Comparison of ENCODE assay signal across 16 cellular contexts in genomic region chr13:80558074-80558473, GRCh38.
"Had no signal": no experiment of that assay in that cellular context is flagged by ENCODE, and none has a peak within 500 bp of the region (broad histone marks: within the 10 kb centered on the region; RNA-seq: fewer than 3 reads in every experiment).

No MANE protein-coding gene starts in this region.

- H3K4me3 Mint-ChIP-seq: activated CD8-positive, alpha-beta memory T cell treated with anti-CD3 and anti-CD28 coated beads, Interleukin-2, amount 10 ng/mL, durations not matched to agents 7 days and 5 days; activated naive CD4-positive, alpha-beta T cell treated with anti-CD3 and anti-CD28 coated beads, Interleukin-2, amount 50 U/mL, for 24 hours; activated T-cell treated with anti-CD3 and anti-CD28 coated beads, Interleukin-2, amount 50 U/mL, for 24 hours; neural progenitor cell had no signal

- H3K9me3 ChIP-seq: left lung, right atrium auricular region, testis had no signal

- ATAC-seq: activated CD4-positive, CD25-positive, alpha-beta regulatory T cell treated with anti-CD3 and anti-CD28 coated beads, Interleukin-2, amount 50 U/mL, for 24 hours; activated CD8-positive, alpha-beta memory T cell treated with anti-CD3 and anti-CD28 coated beads, Interleukin-2, amount 10 ng/mL, durations not matched to agents 7 days and 5 days; left lung had no signal

- H3K9me3 Mint-ChIP-seq: activated naive CD4-positive, alpha-beta T cell treated with anti-CD3 and anti-CD28 coated beads, Interleukin-2, amount 50 U/mL, for 24 hours had no signal

- H3K4me1 ChIP-seq: left lung, neural progenitor cell, testis had no signal

- H3K27ac ChIP-seq: brain microvascular endothelial cell, epithelial cell of prostate, left lung, neural progenitor cell, right atrium auricular region, testis had no signal

- H3K27me3 ChIP-seq: brain microvascular endothelial cell, left lung, neural progenitor cell, right atrium auricular region, testis had no signal

- H3K27ac Mint-ChIP-seq: activated CD8-positive, alpha-beta memory T cell treated with anti-CD3 and anti-CD28 coated beads, Interleukin-2, amount 10 ng/mL, durations not matched to agents 7 days and 5 days; activated naive CD4-positive, alpha-beta T cell treated with anti-CD3 and anti-CD28 coated beads, Interleukin-2, amount 50 U/mL, for 24 hours; activated T-cell treated with anti-CD3 and anti-CD28 coated beads, Interleukin-2, amount 50 U/mL, for 24 hours; neural progenitor cell had no signal

- H3K4me1 Mint-ChIP-seq: activated CD8-positive, alpha-beta memory T cell treated with anti-CD3 and anti-CD28 coated beads, Interleukin-2, amount 10 ng/mL, durations not matched to agents 7 days and 5 days; activated naive CD4-positive, alpha-beta T cell treated with anti-CD3 and anti-CD28 coated beads, Interleukin-2, amount 50 U/mL, for 24 hours had no signal

- H3K36me3 ChIP-seq: brain microvascular endothelial cell, left lung, neural progenitor cell, right atrium auricular region had no signal

- H3K4me3 ChIP-seq: left lung, neural progenitor cell, right atrium auricular region, testis had no signal

- H3K27me3 Mint-ChIP-seq: activated CD8-positive, alpha-beta memory T cell treated with anti-CD3 and anti-CD28 coated beads, Interleukin-2, amount 10 ng/mL, durations not matched to agents 7 days and 5 days; activated naive CD4-positive, alpha-beta T cell treated with anti-CD3 and anti-CD28 coated beads, Interleukin-2, amount 50 U/mL, for 24 hours; activated T-cell treated with anti-CD3 and anti-CD28 coated beads, Interleukin-2, amount 50 U/mL, for 24 hours had no signal

- H3K36me3 Mint-ChIP-seq: activated CD8-positive, alpha-beta memory T cell treated with anti-CD3 and anti-CD28 coated beads, Interleukin-2, amount 10 ng/mL, durations not matched to agents 7 days and 5 days; activated naive CD4-positive, alpha-beta T cell treated with anti-CD3 and anti-CD28 coated beads, Interleukin-2, amount 50 U/mL, for 24 hours; neural progenitor cell had no signal

- H3K4me2 ChIP-seq: neural progenitor cell had no signal

- DNase-seq: activated CD4-positive, alpha-beta T cell treated with anti-CD3 and anti-CD28 coated beads, Interleukin-2, amount 50 U/mL, for 48 hours; activated CD8-positive, alpha-beta memory T cell treated with anti-CD3 and anti-CD28 coated beads, Interleukin-2, amount 10 ng/mL, durations not matched to agents 7 days and 5 days; activated effector memory CD4-positive, alpha-beta T cell treated with Interleukin-2 at 50 U/mL for 16 hours; activated T-cell treated with anti-CD3 and anti-CD28 coated beads, Interleukin-2, amount 50 U/mL, for 24 hours; amygdala; brain microvascular endothelial cell; effector memory CD4-positive, alpha-beta T cell; left lung; stimulated activated CD4-positive, alpha-beta T cell treated with anti-CD3 and anti-CD28 coated beads, Interleukin-2, amount 100 ng/mL, for 24 hours; stimulated activated naive CD4-positive, alpha-beta T cell treated with Interleukin-2 at 50 U/mL for 16 hours; testis had no signal
